ENCODE assay signal across 17 cellular contexts in the genomic region with DNA sequence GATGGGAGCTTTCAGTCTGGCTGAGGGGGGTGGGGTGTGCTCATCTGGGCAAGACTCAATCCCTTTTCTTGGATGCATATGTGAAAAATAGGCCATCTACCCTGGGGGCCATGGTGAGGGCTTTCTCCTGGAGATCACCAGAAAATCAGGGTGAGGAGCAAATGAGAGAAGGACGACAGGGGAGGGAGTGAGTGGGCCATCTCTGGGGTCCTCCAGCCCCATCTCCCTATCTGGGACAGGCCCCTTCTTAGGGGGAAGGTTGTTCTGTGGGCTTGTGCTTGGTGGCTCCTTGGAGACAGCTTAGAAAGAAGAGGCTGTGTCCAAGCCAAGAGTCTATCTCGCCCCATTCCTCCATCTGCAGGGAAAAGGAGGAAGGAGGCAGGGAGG.
DNase-seq lines count a peak whose midpoint lies in the region; ATAC-seq and TF ChIP-seq lines count a peak whose summit lies in the region.
"Had no signal": no experiment of that assay in that cellular context is flagged by ENCODE, and none has a peak within 500 bp of the region (broad histone marks: within the 10 kb centered on the region; RNA-seq: fewer than 3 reads in every experiment).

No MANE protein-coding gene starts in this region.

- H3K36me3 Mint-ChIP-seq in MCF 10A (ENCODE audit: insufficient read depth, unreplicated experiment) (no peaks in the 10 kb centered on the region), endodermal cell (ENCODE audit: low read depth) (no peaks in the 10 kb centered on the region), osteocyte (ENCODE audit: unreplicated experiment) (peaks cover 3% of the 10 kb centered on the region)

- CTCF ChIA-PET in MCF 10A (lab: Yijun Ruan, JAX): interaction anchor here (0.5 to 5.0 kb wide), 2 partner anchors 184 to 525 kb away, joined by 3 to 60 read pairs; no protein-coding TSS in a partner anchor

- TF ChIP-seq EP300 in upper lobe of left lung (IDR thresholded peaks at IDR 0.05): no peak

- H3K27me3 ChIP-seq in breast epithelium (no peaks in the 10 kb centered on the region), endodermal cell (ENCODE audit: control insufficient read depth, insufficient read depth, low read length, poor library complexity, severe bottlenecking) (no peaks in the 10 kb centered on the region), upper lobe of left lung (no peaks in the 10 kb centered on the region)

- H3K27ac Mint-ChIP-seq in MCF 10A (ENCODE audit: low read depth, unreplicated experiment) (no peak overlapping the region), endodermal cell (no peak overlapping the region), osteocyte (ENCODE audit: unreplicated experiment) (no peak overlapping the region)

- H3K4me1 ChIP-seq in breast epithelium (no peaks in the 10 kb centered on the region), endodermal cell (ENCODE audit: control insufficient read depth, insufficient read depth, low read length) (no peaks in the 10 kb centered on the region), upper lobe of left lung (peaks cover 18 to 25% (median 21%) of the 10 kb centered on the region in 4 donors)
- H3K4me1 ChIP-seq: Caco-2 had no signal

- TF ChIP-seq POLR2A in breast epithelium (IDR thresholded peaks at IDR 0.05): no peak
- no peak for TF ChIP-seq POLR2A in upper lobe of left lung (IDR thresholded peaks at IDR 0.05)

- DNase-seq in breast epithelium (ENCODE audit: low spot score in 2 of 2): peak; percentile 9
- DNase-seq in MCF 10A (ENCODE audit: unreplicated experiment): no peak
- peak; percentile 9 for DNase-seq in endodermal cell
- peak; percentile 54 for DNase-seq in osteocyte (ENCODE audit: extremely low spot score, unreplicated experiment)
- no peak for DNase-seq in upper lobe of left lung
- no peak for DNase-seq in HK-2 (ENCODE audit: unreplicated experiment)
- DNase-seq in COLO829 (ENCODE audit: low spot score): no peak
- DNase-seq: ACHN, DMS153, KG1, NCI-H1048, NCI-H1436 treated with DMSO at 0.1 percent for 48 hours, NCI-H510A treated with DMSO at 0.1 percent for 48 hours, NCI-H82, PC-3 had no signal

- H3K9me3 Mint-ChIP-seq in MCF 10A (ENCODE audit: unreplicated experiment) (no peaks in the 10 kb centered on the region), endodermal cell (no peaks in the 10 kb centered on the region), osteocyte (ENCODE audit: unreplicated experiment) (no peaks in the 10 kb centered on the region)

- H3K27me3 Mint-ChIP-seq in MCF 10A (ENCODE audit: insufficient read depth, unreplicated experiment): peaks cover 14% of the 10 kb centered on the region
- H3K27me3 Mint-ChIP-seq in endodermal cell (ENCODE audit: insufficient read depth): no peaks in the 10 kb centered on the region
- H3K27me3 Mint-ChIP-seq in osteocyte (ENCODE audit: unreplicated experiment): no peaks in the 10 kb centered on the region

- H3K4me3 Mint-ChIP-seq in MCF 10A (ENCODE audit: unreplicated experiment) (no peak overlapping the region), endodermal cell (no peak overlapping the region), osteocyte (ENCODE audit: unreplicated experiment) (no peak overlapping the region)

- H3K9me3 ChIP-seq in breast epithelium: no peaks in the 10 kb centered on the region
- no peaks in the 10 kb centered on the region for H3K9me3 ChIP-seq in endodermal cell (ENCODE audit: control insufficient read depth, low read length)
- H3K9me3 ChIP-seq in upper lobe of left lung: no peaks in the 10 kb centered on the region
- H3K9me3 ChIP-seq: Caco-2 had no signal

- H3K36me3 ChIP-seq in breast epithelium (no peaks in the 10 kb centered on the region), endodermal cell (ENCODE audit: control insufficient read depth, insufficient read depth, low read length) (no peaks in the 10 kb centered on the region), upper lobe of left lung (peaks cover 0 to 30% (median 10%) of the 10 kb centered on the region in 4 donors)

- H3K4me1 Mint-ChIP-seq in MCF 10A (ENCODE audit: insufficient read depth, unreplicated experiment) (peaks cover 5% of the 10 kb centered on the region), endodermal cell (peaks cover 4% of the 10 kb centered on the region), osteocyte (ENCODE audit: unreplicated experiment) (peaks cover 7% of the 10 kb centered on the region)

- H3K27ac ChIP-seq in breast epithelium: no peak overlapping the region
- no peak overlapping the region for H3K27ac ChIP-seq in endodermal cell (ENCODE audit: low read depth, low read length)
- H3K27ac ChIP-seq in upper lobe of left lung: peak overlapping the region; percentile 67 to 91 (median 80)
- H3K27ac ChIP-seq: RWPE1 had no signal

- ATAC-seq in upper lobe of left lung (ENCODE audit: low FRiP score in 2 of 2): no peak
- ATAC-seq: PC-3 had no signal

- no peak overlapping the region for H3K4me3 ChIP-seq in breast epithelium
- H3K4me3 ChIP-seq in endodermal cell (ENCODE audit: low read length): no peak overlapping the region
- H3K4me3 ChIP-seq in upper lobe of left lung: no peak overlapping the region

- intact Hi-C loops in breast epithelium (cut with DNase I; ENCODE audit: low total_unique reads) (loop anchor here (5.0 kb wide), 1 partner anchor 1129 kb away; no protein-coding TSS in a partner anchor), MCF 10A (cut with micrococcal nuclease) (loop anchor here (5.0 kb wide), 1 partner anchor 534 kb away; a partner anchor contains a TSS)

- no TSS peak for BruUV-seq in MCF 10A (replicated peaks; lab: Mats Ljungman, UMichigan)

- no peak overlapping the region for H3K9ac ChIP-seq in endodermal cell (ENCODE audit: extremely low read depth, low read length, poor library complexity, severe bottlenecking)

- TF ChIP-seq CTCF in breast epithelium (IDR thresholded peaks at IDR 0.05) (no peak), MCF 10A (IDR thresholded peaks at IDR 0.05; ENCODE audit: unreplicated experiment) (no peak), endodermal cell (conservative IDR thresholded peaks at IDR 0.05) (no peak), osteocyte (IDR thresholded peaks at IDR 0.05) (no peak), upper lobe of left lung (IDR thresholded peaks at IDR 0.05) (no peak)

- 92 to 96% methylated on average over 2 of the region's 2 CpGs for WGBS in endodermal cell (ENCODE audit: insufficient coverage in 1 of 2, insufficient read length in 1 of 2), 2 experiments
- 79 to 97% methylated on average over 2 of the region's 2 CpGs for WGBS in upper lobe of left lung, 2 donors

- POLR2A ChIA-PET in MCF 10A (lab: Yijun Ruan, JAX): no interaction called here

Comparison
In these comparisons a context has a peak if more than half of its experiments do, and no peak if none do; other contexts are left out.
1. DNase-seq: peak in breast epithelium (2 of 2), endodermal cell (single experiment) and osteocyte (single experiment); none in MCF 10A (single experiment), upper lobe of left lung (0 of 2), HK-2 (single experiment) and COLO829 (single experiment).
2. H3K27ac ChIP-seq: peak in upper lobe of left lung (4 of 4); none in breast epithelium (0 of 2) and endodermal cell (single experiment).